Comparison of ENCODE assay signal across 16 cellular contexts in the genomic region with DNA sequence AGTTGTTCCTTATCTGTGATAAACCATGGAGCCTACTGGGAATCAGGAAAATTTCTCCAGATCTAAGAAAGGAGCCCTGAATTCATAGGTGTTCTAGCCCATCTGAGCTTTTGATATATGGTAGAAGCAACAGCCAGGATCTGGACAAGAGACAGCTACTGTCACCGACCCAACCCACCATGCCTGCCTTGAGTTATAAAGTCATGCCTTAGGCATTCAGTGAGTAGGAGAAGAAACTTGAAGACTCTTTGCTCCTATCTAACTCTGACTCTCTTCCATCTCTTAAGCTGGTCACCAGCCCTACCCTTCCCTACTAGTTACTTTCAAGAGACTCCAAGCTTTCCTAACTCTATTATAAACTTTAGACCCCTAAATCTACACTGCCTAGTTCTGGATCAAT.
"Had no signal": no experiment of that assay in that cellular context is flagged by ENCODE, and none has a peak within 500 bp of the region (broad histone marks: within the 10 kb centered on the region; RNA-seq: fewer than 3 reads in every experiment).

No MANE protein-coding gene starts in this region.

- H2AFZ ChIP-seq: neural progenitor cell had no signal

- H3K27ac ChIP-seq: gastroesophageal sphincter, neural progenitor cell, ovary had no signal

- H3K9me3 ChIP-seq: gastroesophageal sphincter, ovary had no signal

- H3K4me1 ChIP-seq: gastroesophageal sphincter, neural progenitor cell had no signal

- DNase-seq: glutamatergic neuron; kidney; left cardiac atrium; left ventricle myocardium superior; mesenchymal stem cell; midbrain; nucleus accumbens; ovary; right cardiac atrium; stimulated activated CD4-positive, alpha-beta T cell treated with anti-CD3 and anti-CD28 coated beads, Interleukin-2, amount 100 ng/mL, for 48 hours; stimulated activated naive CD4-positive, alpha-beta T cell treated with Interleukin-2 at 50 U/mL for 16 hours had no signal

- ATAC-seq: gastroesophageal sphincter; left cardiac atrium; left ventricle myocardium superior; natural killer cell treated with Interleukin-12 subunit alpha and Interleukin-12 subunit beta and Interleukin-15 and Interleukin-18, amount 100 ng/mL, for 72 hours; right cardiac atrium had no signal

- H3K9ac ChIP-seq: neural progenitor cell had no signal

- H3K4me3 ChIP-seq: gastroesophageal sphincter, lung, neural progenitor cell, ovary, smooth muscle cell had no signal

- H3K4me2 ChIP-seq: neural progenitor cell, smooth muscle cell had no signal

- H3K27me3 ChIP-seq: gastroesophageal sphincter, neural progenitor cell, ovary had no signal

- H3K36me3 ChIP-seq: gastroesophageal sphincter, neural progenitor cell, ovary had no signal
